In genomic region chr14:61607570-61608244, GRCh38 we compare ENCODE assay signal across 13 cellular contexts.
DNase-seq lines count a peak whose midpoint lies in the region; ATAC-seq, FAIRE-seq and TF ChIP-seq lines count a peak whose summit lies in the region.
"Had no signal": no experiment of that assay in that cellular context is flagged by ENCODE, and none has a peak within 500 bp of the region (broad histone marks: within the 10 kb centered on the region; RNA-seq: fewer than 3 reads in every experiment).

No MANE protein-coding gene starts in this region.

- H3K9me3 Mint-ChIP-seq in Caco-2 (ENCODE audit: unreplicated experiment), result no peaks in the 10 kb centered on the region

- no peak for TF ChIP-seq CTCF in HepG2 (CRISPR knock-in tag; IDR thresholded peaks at IDR 0.05)
- no peak for TF ChIP-seq CTCF in right lobe of liver (IDR thresholded peaks at IDR 0.05)
- TF ChIP-seq CTCF in colonic mucosa (IDR thresholded peaks at IDR 0.05), result no peak
- TF ChIP-seq CTCF in lower lobe of right lung (IDR thresholded peaks at IDR 0.05), result no peak
- no peak for TF ChIP-seq CTCF in Caco-2 (IDR thresholded peaks at IDR 0.05; ENCODE audit: insufficient read depth in 1 of 2, low read depth in 1 of 2, low read length in 1 of 2, severe bottlenecking in 1 of 2, unreplicated experiment in 1 of 2)

- H3K36me3 Mint-ChIP-seq in Caco-2 (ENCODE audit: insufficient read depth, unreplicated experiment), result no peaks in the 10 kb centered on the region

- CTCF ChIA-PET in HepG2 (lab: Yijun Ruan, JAX; ENCODE audit: low intra/inter-chr PET ratio, low total read pairs), result no interaction called here
- CTCF ChIA-PET in Caco-2 (lab: Charles Lee), result interaction anchor here (1.1 kb wide), 1 partner anchor 48 kb away, joined by 3 read pairs; no protein-coding TSS in a partner anchor

- H3K27me3 ChIP-seq in HepG2 (ENCODE audit: control insufficient read depth in 1 of 2, insufficient read depth in 2 of 2, low read length in 2 of 2) (no peaks in the 10 kb centered on the region), right lobe of liver (no peaks in the 10 kb centered on the region), colonic mucosa (no peaks in the 10 kb centered on the region), lower lobe of right lung (ENCODE audit: low read depth) (no peaks in the 10 kb centered on the region), Caco-2 (replicated peaks; ENCODE audit: control insufficient read depth, insufficient read depth, low read length) (no peaks in the 10 kb centered on the region)

- H4K20me1 ChIP-seq in HepG2 (ENCODE audit: insufficient read depth, low read length), result no peaks in the 10 kb centered on the region

- H3K4me1 Mint-ChIP-seq in Caco-2 (ENCODE audit: low read depth, unreplicated experiment), result peaks cover 31% of the 10 kb centered on the region

- BruUV-seq in HepG2 (replicated peaks; lab: Mats Ljungman, UMichigan), result no TSS peak
- BruUV-seq in Caco-2 (replicated peaks; lab: Mats Ljungman, UMichigan), result no TSS peak

- POLR2A ChIA-PET in HepG2 (lab: Yijun Ruan, JAX), result interaction anchor here (1.1 to 3.4 kb wide), 6 partner anchors 9 to 84 kb away, joined by 3 to 33 read pairs (median 3); no protein-coding TSS in a partner anchor
- POLR2A ChIA-PET in Caco-2 (lab: Charles Lee), result no interaction called here

- in situ Hi-C loops in HepG2 (cut with HindIII; ENCODE audit: extremely low pct_ligation_motif_present, low pct_unique_long_range_greater_than_20kb), result loop anchor here (10.0 kb wide), 1 partner anchor 87 kb away; the partner anchor contains the start of gene HIF1A

- ATAC-seq in HepG2 (peak; percentile 66), right lobe of liver (no peak), GM18909 (IDR thresholded peaks at IDR 0.05; ENCODE audit: poor library complexity, unreplicated experiment) (no peak), lower lobe of right lung (no peak)

- TF ChIP-seq EP300 in HepG2 (IDR thresholded peaks at IDR 0.05; ENCODE audit: low read depth in 2 of 2, low read length in 2 of 2) (no peak), HepG2 (CRISPR knock-in tag; IDR thresholded peaks at IDR 0.05; ENCODE audit: borderline replicate concordance) (no peak)

- peak overlapping the region; percentile 93 for H3K4me2 ChIP-seq in HepG2 (ENCODE audit: low read depth, low read length)

- H3K27ac Mint-ChIP-seq in Caco-2 (ENCODE audit: unreplicated experiment), result no peak overlapping the region

- H2AFZ ChIP-seq in HepG2 (ENCODE audit: low read length), result peak overlapping the region; percentile 21

- DNase-seq in HepG2 (ENCODE audit: low spot score), result peak; percentile 15
- DNase-seq in right lobe of liver, result no peak
- DNase-seq in SK-N-DZ (ENCODE audit: low spot score), result peak; percentile 90
- peak; percentile 46 for DNase-seq in left kidney (ENCODE audit: low read depth, low spot score)
- no peak for DNase-seq in colonic mucosa
- DNase-seq in lower lobe of right lung, result no peak
- no peak for DNase-seq in Caco-2
- DNase-seq: cortex of kidney, hippocampal formation, NCI-H446, occipital lobe, T-helper 2 cell had no signal

- TF ChIP-seq POLR2A in HepG2 (IDR thresholded peaks at IDR 0.05; ENCODE audit: insufficient read depth in 1 of 2, low read depth in 2 of 2, low read length in 2 of 2) (no peak), right lobe of liver (IDR thresholded peaks at IDR 0.05) (no peak)

- no peaks in the 10 kb centered on the region for H3K36me3 ChIP-seq in HepG2 (replicated peaks in 1 of 2; ENCODE audit: control insufficient read depth in 1 of 2, insufficient read depth in 2 of 2, low read length in 2 of 2)
- no peaks in the 10 kb centered on the region for H3K36me3 ChIP-seq in right lobe of liver
- H3K36me3 ChIP-seq in colonic mucosa, result no peaks in the 10 kb centered on the region
- H3K36me3 ChIP-seq in lower lobe of right lung, result no peaks in the 10 kb centered on the region
- no peaks in the 10 kb centered on the region for H3K36me3 ChIP-seq in Caco-2 (ENCODE audit: control insufficient read depth, insufficient read depth, low read length)

- H3K4me3 Mint-ChIP-seq in Caco-2 (ENCODE audit: unreplicated experiment), result no peak overlapping the region

- H3K9me3 ChIP-seq in HepG2 (ENCODE audit: low read length) (no peaks in the 10 kb centered on the region), right lobe of liver (no peaks in the 10 kb centered on the region), colonic mucosa (no peaks in the 10 kb centered on the region), lower lobe of right lung (no peaks in the 10 kb centered on the region), Caco-2 (no peaks in the 10 kb centered on the region)

- H3K9ac ChIP-seq in HepG2 (ENCODE audit: insufficient read depth, low read depth, low read length) (peak overlapping the region; percentile 26; the same call in 1 of the 2 replicates), colonic mucosa (ENCODE audit: low read depth in 2 of 2, low read length in 2 of 2) (no peak overlapping the region)

- peak overlapping the region; percentile 43 for H3K27ac ChIP-seq in HepG2 (ENCODE audit: extremely low read length, insufficient read depth, low read length)
- H3K27ac ChIP-seq in right lobe of liver, result no peak overlapping the region
- H3K27ac ChIP-seq in colonic mucosa, result no peak overlapping the region
- no peak overlapping the region for H3K27ac ChIP-seq in lower lobe of right lung

- H3K4me3 ChIP-seq in HepG2 (replicated peaks in 1 of 3; ENCODE audit: insufficient read depth in 1 of 3, low read depth in 2 of 3, low read length in 3 of 3) (peak overlapping the region in 2 of 3 experiments; percentile 46 to 59; a peak in 3 of 6 replicates), right lobe of liver (no peak overlapping the region), colonic mucosa (no peak overlapping the region), lower lobe of right lung (no peak overlapping the region), Caco-2 (ENCODE audit: low read depth, low read length) (no peak overlapping the region)

- TF ChIP-seq RAD21 in HepG2 (CRISPR knock-in tag; IDR thresholded peaks at IDR 0.05), result 0 out of 2 replicates have a peak, but pooled peaks have one; percentile 2

- H3K79me2 ChIP-seq in HepG2 (ENCODE audit: insufficient read depth, low read length), result no peaks in the 10 kb centered on the region

- H3K4me1 ChIP-seq in HepG2 (ENCODE audit: insufficient read depth, low read length) (peaks cover 54% of the 10 kb centered on the region), right lobe of liver (peaks cover 0 to 38% (median 5%) of the 10 kb centered on the region in 4 donors), colonic mucosa (peaks cover 9% of the 10 kb centered on the region), lower lobe of right lung (peaks cover 23% of the 10 kb centered on the region), Caco-2 (peaks cover 16% of the 10 kb centered on the region)

- no peak for FAIRE-seq in HepG2 (lab: Jason Lieb, UNC)

- WGBS in HepG2 (ENCODE audit: low lambda C conversion rate), result 49% methylated on average over 7 of the region's 7 CpGs
- WGBS in right lobe of liver (ENCODE audit: insufficient coverage, low coverage, low lambda C conversion rate, missing lambda C conversion rate), result 75% methylated on average over 2 of the region's 7 CpGs

- intact Hi-C loops in HepG2 (cut with micrococcal nuclease; ENCODE audit: unreplicated experiment), result loop anchor here (2.0 to 5.0 kb wide), 4 partner anchors 47 to 110 kb away; partner anchors contain the start of gene HIF1A
- intact Hi-C loops in right lobe of liver (cut with DNase I), result no loop called here
- intact Hi-C loops in colonic mucosa (cut with DNase I), result no loop called here
- intact Hi-C loops in lower lobe of right lung (cut with DNase I), result no loop called here
- intact Hi-C loops in Caco-2 (cut with micrococcal nuclease; ENCODE audit: unreplicated experiment), result no loop called here

- no peaks in the 10 kb centered on the region for H3K27me3 Mint-ChIP-seq in Caco-2 (ENCODE audit: insufficient read depth, unreplicated experiment)

TF ChIP-seq in HepG2, 621 proteins besides CTCF, POLR2A, EP300 and RAD21 (continues in another document):
- no peak for TF ChIP-seq JDP2 (CRISPR knock-in tag; IDR thresholded peaks at IDR 0.05; ENCODE audit: borderline replicate concordance)
- no peak for TF ChIP-seq GABPA (IDR thresholded peaks at IDR 0.05; ENCODE audit: low read depth, low read length)
- TF ChIP-seq GABPA (CRISPR knock-in tag; IDR thresholded peaks at IDR 0.05; ENCODE audit: low read depth), result 0 out of 2 replicates have a peak, but pooled peaks have one; percentile 2
- 0 out of 2 replicates have a peak, but pooled peaks have one; percentile 27 for TF ChIP-seq AHR (CRISPR knock-in tag; IDR thresholded peaks at IDR 0.05)
- peak; percentile 4; the same call in 1 of the 2 replicates for TF ChIP-seq DMAP1 (CRISPR knock-in tag; IDR thresholded peaks at IDR 0.05)
- no peak for TF ChIP-seq DNMT1 (CRISPR knock-in tag; IDR thresholded peaks at IDR 0.05)
- 0 out of 2 replicates have a peak, but pooled peaks have one; percentile 28 for TF ChIP-seq ZNF776 (CRISPR knock-in tag; IDR thresholded peaks at IDR 0.05)
- no peak for TF ChIP-seq ZNF768 (CRISPR knock-in tag; IDR thresholded peaks at IDR 0.05)
- no peak for TF ChIP-seq ZNF879 (CRISPR knock-in tag; IDR thresholded peaks at IDR 0.05)
- TF ChIP-seq ZNF484 (CRISPR knock-in tag; IDR thresholded peaks at IDR 0.05; ENCODE audit: borderline replicate concordance, low read depth), result no peak

Comparison
In these comparisons a context has a peak if more than half of its experiments do, and no peak if none do; other contexts are left out.
1. DNase-seq: peak in HepG2 (single experiment), SK-N-DZ (single experiment) and left kidney (single experiment); none in right lobe of liver (0 of 3), colonic mucosa (single experiment), lower lobe of right lung (single experiment) and Caco-2 (0 of 2).
2. H3K4me3 ChIP-seq: peak in HepG2 (2 of 3); none in right lobe of liver (0 of 3), colonic mucosa (single experiment), lower lobe of right lung (single experiment) and Caco-2 (single experiment).